In the genomic region with DNA sequence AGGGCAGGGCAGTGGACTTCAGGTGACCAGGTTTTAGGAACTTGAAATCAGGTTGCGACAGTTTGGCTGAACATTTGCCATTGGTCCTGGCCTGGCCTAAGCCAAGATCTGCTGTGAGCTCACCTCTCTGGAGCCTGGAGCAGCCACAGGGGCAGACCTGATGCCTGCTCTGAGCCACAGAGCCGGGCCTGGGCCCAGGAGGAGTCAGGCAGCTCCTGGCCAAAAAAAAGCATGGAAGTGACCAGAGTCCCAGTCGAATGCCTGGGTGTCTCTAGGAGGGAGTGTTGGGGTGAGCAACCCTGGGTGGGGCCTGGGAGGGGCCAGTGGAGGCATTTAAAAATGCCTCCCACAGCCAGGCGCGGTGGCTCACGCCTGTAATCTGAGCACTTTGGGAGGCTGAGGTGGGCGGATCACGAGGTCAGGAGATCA, we compare ENCODE assay signal across 1 cellular context.
TF ChIP-seq lines count a peak whose summit lies in the region.

No MANE protein-coding gene starts in this region.

TF ChIP-seq in GM23338, 12 proteins besides CTCF, POLR2A, EP300 and RAD21:
- no peak for TF ChIP-seq CREB1 (CRISPR knock-in tag; IDR thresholded peaks at IDR 0.05; ENCODE audit: low read depth)
- TF ChIP-seq STAT1 (IDR thresholded peaks at IDR 0.05; ENCODE audit: unreplicated experiment), result no peak
- TF ChIP-seq ZNF331 (CRISPR knock-in tag; IDR thresholded peaks at IDR 0.05; ENCODE audit: low read depth), result no peak
- TF ChIP-seq ZNF114 (CRISPR knock-in tag; IDR thresholded peaks at IDR 0.05), result no peak
- TF ChIP-seq, protein P1, sequence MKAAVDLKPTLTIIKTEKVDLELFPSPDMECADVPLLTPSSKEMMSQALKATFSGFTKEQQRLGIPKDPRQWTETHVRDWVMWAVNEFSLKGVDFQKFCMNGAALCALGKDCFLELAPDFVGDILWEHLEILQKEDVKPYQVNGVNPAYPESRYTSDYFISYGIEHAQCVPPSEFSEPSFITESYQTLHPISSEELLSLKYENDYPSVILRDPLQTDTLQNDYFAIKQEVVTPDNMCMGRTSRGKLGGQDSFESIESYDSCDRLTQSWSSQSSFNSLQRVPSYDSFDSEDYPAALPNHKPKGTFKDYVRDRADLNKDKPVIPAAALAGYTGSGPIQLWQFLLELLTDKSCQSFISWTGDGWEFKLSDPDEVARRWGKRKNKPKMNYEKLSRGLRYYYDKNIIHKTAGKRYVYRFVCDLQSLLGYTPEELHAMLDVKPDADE (IDR thresholded peaks at IDR 0.05), result no peak
- TF ChIP-seq POLR2AphosphoS5 (IDR thresholded peaks at IDR 0.05; ENCODE audit: low read depth), result no peak
TF ChIP-seq in GM23338: peak in this region for 0.
